ENCODE assay signal across 8 cellular contexts in genomic region chrX:16712825-16713155, GRCh38. TPM values are rescaled to one million over a fixed set of nuclear protein-coding genes. Genes with fewer than 3 reads are reported as not detected.
DNase-seq lines count a peak whose midpoint lies in the region; ATAC-seq and TF ChIP-seq lines count a peak whose summit lies in the region.

No MANE protein-coding gene starts in this region.

- peak; percentile 23 for ATAC-seq in GM18868 (IDR thresholded peaks at IDR 0.05; ENCODE audit: unreplicated experiment)
- ATAC-seq in gastroesophageal sphincter = peak; percentile 65
- no peak for ATAC-seq in GM19324 (IDR thresholded peaks at IDR 0.05; ENCODE audit: low FRiP score, unreplicated experiment)

- peak overlapping the region; percentile 93 for H3K9ac ChIP-seq in SU-DHL-6 (ENCODE audit: low read length)

- peak overlapping the region; percentile 78 for H3K27ac Mint-ChIP-seq in HFFc6

- H3K4me1 Mint-ChIP-seq in HFFc6 (ENCODE audit: low read depth) = peaks cover 7% of the 10 kb centered on the region

- H4K20me1 ChIP-seq in SU-DHL-6 (ENCODE audit: low read depth, low read length) = no peaks in the 10 kb centered on the region

- peak overlapping the region; percentile 88 for H3K4me3 Mint-ChIP-seq in HFFc6

- H3K36me3 ChIP-seq in SU-DHL-6 (ENCODE audit: low read length) = no peaks in the 10 kb centered on the region
- no peaks in the 10 kb centered on the region for H3K36me3 ChIP-seq in gastroesophageal sphincter

- H3F3A ChIP-seq in SU-DHL-6 (ENCODE audit: insufficient read depth) = peaks cover 21% of the 10 kb centered on the region

- no peak for TF ChIP-seq EP300 in gastroesophageal sphincter (IDR thresholded peaks at IDR 0.05)

- H3K79me2 ChIP-seq in SU-DHL-6 (ENCODE audit: insufficient read depth, low read length) = peaks cover 23% of the 10 kb centered on the region; the same call in 1 of the 2 replicates

- H3K9me2 ChIP-seq in SU-DHL-6 (replicated peaks; ENCODE audit: insufficient read depth, low read length) = no peaks in the 10 kb centered on the region

- H3K27ac ChIP-seq in SU-DHL-6 (ENCODE audit: low read depth, low read length) (peak overlapping the region; percentile 90), gastroesophageal sphincter (peak overlapping the region; percentile 88 to 91 (median 90))

- no peak for TF ChIP-seq CTCF in HFFc6 (IDR thresholded peaks at IDR 0.05)
- TF ChIP-seq CTCF in SU-DHL-6 (IDR thresholded peaks at IDR 0.05; ENCODE audit: insufficient read depth, low read length, poor library complexity, severe bottlenecking) = no peak
- TF ChIP-seq CTCF in gastroesophageal sphincter (IDR thresholded peaks at IDR 0.05) = no peak

- H3K27me3 Mint-ChIP-seq in HFFc6 (ENCODE audit: insufficient read depth) = no peaks in the 10 kb centered on the region; the same call in 1 of the 2 replicates

- peak in 1 of 2 donors; percentile 7 for TF ChIP-seq POLR2A in gastroesophageal sphincter (IDR thresholded peaks at IDR 0.05)

- H3K9me3 Mint-ChIP-seq in HFFc6 = no peaks in the 10 kb centered on the region

- DNase-seq in HFFc6 (no peak), putamen (ENCODE audit: low spot score) (peak; percentile 41), midbrain (lab: John Stamatoyannopoulos, UW) (no peak)
- DNase-seq in stimulated activated CD4-positive, alpha-beta T cell treated with anti-CD3 and anti-CD28 coated beads, Interleukin-4, amount 100 ng/mL, for 24 hours = no peak

- WGBS in gastroesophageal sphincter (ENCODE audit: low coverage in 1 of 2), 2 donors = 26% methylated on average over 5 of the region's 10 CpGs; no CpG with 5 or more reads in 1 of the 2 donors

- H3K27me3 ChIP-seq in SU-DHL-6 (ENCODE audit: low read length) = no peaks in the 10 kb centered on the region
- no peaks in the 10 kb centered on the region for H3K27me3 ChIP-seq in gastroesophageal sphincter

- no peaks in the 10 kb centered on the region for H3K36me3 Mint-ChIP-seq in HFFc6 (ENCODE audit: low read depth)

- H2AFZ ChIP-seq in SU-DHL-6 (ENCODE audit: low read depth, low read length, severe bottlenecking) = peak overlapping the region; percentile 71

- H3K9me3 ChIP-seq in SU-DHL-6 (ENCODE audit: insufficient read depth, low read length) (no peaks in the 10 kb centered on the region), gastroesophageal sphincter (no peaks in the 10 kb centered on the region)

- H3K4me3 ChIP-seq in SU-DHL-6 (ENCODE audit: insufficient read depth, low read length, poor library complexity, severe bottlenecking) (peak overlapping the region; percentile 64), gastroesophageal sphincter (peak overlapping the region; percentile 75 to 81)

- peak overlapping the region; percentile 92 for H3K4me2 ChIP-seq in SU-DHL-6 (ENCODE audit: low read depth, low read length, poor library complexity, severe bottlenecking)

- H3K4me1 ChIP-seq in gastroesophageal sphincter = no peaks in the 10 kb centered on the region

RNA-seq across cellular contexts. Expression of gene CTPS2, which starts 0.3 kb away (rescaled TPM):
- 1 to 10 TPM; 5.1 to 7.3 (median 6.5) TPM for total RNA-seq in HFFc6 (2021; fragmentation: NEBNext Ultra II Directional; extraction: Animal tissue kit (Norgen Biotek cat#: 25700))
- total RNA-seq in gastroesophageal sphincter = 10 to 100 TPM; 12.1 to 20.5 (median 14.0) TPM

RNA-seq across cellular contexts. Expression of gene SYAP1, which starts 6.6 kb away (rescaled TPM):
- total RNA-seq in HFFc6 (2021; fragmentation: NEBNext Ultra II Directional; extraction: Animal tissue kit (Norgen Biotek cat#: 25700)) = 10 to 100 TPM; 36.3 to 40.6 (median 38.7) TPM
- 10 to 100 TPM; 25.4 to 39.1 (median 30.4) TPM for total RNA-seq in gastroesophageal sphincter
